Comparison of ENCODE assay signal across 16 cellular contexts in genomic region chr15:72304596-72304995, GRCh38.
"Had no signal": no experiment of that assay in that cellular context is flagged by ENCODE, and none has a peak within 500 bp of the region (broad histone marks: within the 10 kb centered on the region; RNA-seq: fewer than 3 reads in every experiment).

No MANE protein-coding gene starts in this region.

- H3K9me3 ChIP-seq: esophagus squamous epithelium, left ventricle myocardium inferior, ovary, right atrium auricular region had no signal

- H3K36me3 ChIP-seq: esophagus squamous epithelium, ovary, right atrium auricular region had no signal

- H3K9me3 Mint-ChIP-seq: naive thymus-derived CD8-positive, alpha-beta T cell; neural crest cell had no signal

- H3K4me3 ChIP-seq: esophagus squamous epithelium, left ventricle myocardium inferior, lung, ovary, right atrium auricular region, smooth muscle cell had no signal

- H3K4me3 Mint-ChIP-seq: naive thymus-derived CD8-positive, alpha-beta T cell; neural crest cell had no signal

- H3K4me2 ChIP-seq: smooth muscle cell had no signal

- H3K4me1 ChIP-seq: esophagus squamous epithelium, left ventricle myocardium inferior, right atrium auricular region had no signal

- DNase-seq: effector memory CD4-positive, alpha-beta T cell; esophagus squamous epithelium; kidney; left cardiac atrium; left ventricle myocardium inferior; mesendoderm; naive thymus-derived CD8-positive, alpha-beta T cell; ovary; stimulated activated CD4-positive, alpha-beta T cell treated with anti-CD3 and anti-CD28 coated beads, Interleukin-2, amount 100 ng/mL, for 48 hours; stimulated activated naive CD4-positive, alpha-beta T cell treated with Interleukin-2 at 50 U/mL for 16 hours; trophoblast cell had no signal

- H3K27me3 Mint-ChIP-seq: naive thymus-derived CD8-positive, alpha-beta T cell had no signal

- H3K27me3 ChIP-seq: esophagus squamous epithelium, ovary, right atrium auricular region had no signal

- H3K27ac ChIP-seq: epithelial cell of prostate, esophagus squamous epithelium, left ventricle myocardium inferior, ovary, right atrium auricular region had no signal

- ATAC-seq: left cardiac atrium; naive thymus-derived CD8-positive, alpha-beta T cell had no signal
